Comparison of ENCODE assay signal across 8 cellular contexts in the genomic region with DNA sequence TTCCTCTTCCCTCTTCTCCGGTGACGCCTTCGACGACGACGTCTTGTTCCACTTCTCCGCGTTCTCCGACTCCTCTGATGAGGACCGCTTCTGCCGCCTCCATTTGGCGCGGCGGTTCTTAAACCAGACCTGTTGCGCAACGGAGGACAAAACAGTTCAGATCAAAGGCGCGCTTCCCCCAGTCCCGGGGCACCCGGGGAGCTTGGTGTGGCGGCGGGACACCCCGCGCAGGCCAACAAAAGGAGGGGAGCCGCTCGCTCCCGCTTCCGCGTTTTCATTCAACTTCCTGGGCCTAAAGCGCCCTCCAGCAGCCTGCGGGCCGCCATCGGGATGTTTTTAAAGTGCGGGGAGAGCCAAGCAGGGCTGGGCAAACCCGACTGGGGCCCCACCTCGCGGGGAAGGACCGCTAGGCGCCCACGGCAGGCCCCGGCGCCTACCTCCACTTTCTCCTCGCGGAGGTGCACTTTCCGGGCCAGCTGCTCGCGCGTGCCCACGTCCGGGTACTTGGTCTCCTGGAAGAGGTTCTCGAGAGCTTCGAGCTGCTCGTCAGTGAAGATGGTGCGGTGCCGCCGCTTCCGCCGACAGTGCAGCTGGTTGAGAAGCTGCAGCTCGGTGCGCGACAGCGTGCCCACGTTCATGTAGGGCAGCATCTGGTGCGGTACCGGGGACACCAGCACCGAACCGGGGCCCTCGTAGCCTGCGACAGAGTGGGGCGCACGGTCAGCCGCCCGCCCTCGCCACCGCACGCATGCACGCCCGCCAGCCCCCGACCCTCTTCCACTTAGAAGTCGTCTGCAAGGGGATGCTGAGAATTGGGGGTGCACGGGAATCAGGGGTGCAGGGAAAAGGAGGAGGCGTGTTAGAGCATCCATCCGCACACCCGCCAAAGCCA. TPM values are rescaled to one million over a fixed set of nuclear protein-coding genes. Genes with fewer than 3 reads are reported as not detected.
A peak's percentile ranks its signal among the peaks of the same experiment; 100 is the strongest.
DNase-seq lines count a peak whose midpoint lies in the region; ATAC-seq and TF ChIP-seq lines count a peak whose summit lies in the region.

No MANE protein-coding gene starts in this region.

- no peak overlapping the region for H3K9ac ChIP-seq in colonic mucosa (ENCODE audit: low read depth in 2 of 2, low read length in 2 of 2)

- CTCF ChIA-PET in A673 (lab: Charles Lee): no interaction called here
- CTCF ChIA-PET in HEK293T (lab: Yijun Ruan, JAX): no interaction called here

- peaks cover 21% of the 10 kb centered on the region for H3K27me3 ChIP-seq in A673 (replicated peaks; ENCODE audit: insufficient read depth, low read depth, low read length, poor library complexity)
- peaks cover 80% of the 10 kb centered on the region for H3K27me3 ChIP-seq in colonic mucosa
- peaks cover 87% of the 10 kb centered on the region for H3K27me3 ChIP-seq in muscle layer of duodenum (ENCODE audit: low read depth, low read length)

- intact Hi-C loops in A673 (cut with micrococcal nuclease; ENCODE audit: unreplicated experiment): no loop called here
- intact Hi-C loops in colonic mucosa (cut with DNase I): no loop called here

- TF ChIP-seq CTCF in A673 (conservative IDR thresholded peaks at IDR 0.05; ENCODE audit: low read depth, low read length) (no peak), colonic mucosa (IDR thresholded peaks at IDR 0.05) (no peak)

- H3K4me1 ChIP-seq in A673 (ENCODE audit: insufficient read depth, low read length, poor library complexity, severe bottlenecking) (peaks cover 7% of the 10 kb centered on the region), colonic mucosa (peaks cover 15% of the 10 kb centered on the region), muscle layer of duodenum (ENCODE audit: control insufficient read depth in 1 of 2, insufficient read depth in 2 of 2, low read length in 2 of 2) (peaks cover 0 to 30% of the 10 kb centered on the region in 2 donors)

- H3K9me3 ChIP-seq in A673 (ENCODE audit: low read depth, low read length, poor library complexity, severe bottlenecking): no peaks in the 10 kb centered on the region
- H3K9me3 ChIP-seq in colonic mucosa: no peaks in the 10 kb centered on the region
- no peaks in the 10 kb centered on the region for H3K9me3 ChIP-seq in muscle layer of duodenum (ENCODE audit: control insufficient read depth in 1 of 2, low read length in 2 of 2)

- H3K36me3 ChIP-seq in A673 (ENCODE audit: insufficient read depth, low read length, poor library complexity, severe bottlenecking): no peaks in the 10 kb centered on the region
- H3K36me3 ChIP-seq in colonic mucosa: no peaks in the 10 kb centered on the region
- no peaks in the 10 kb centered on the region for H3K36me3 ChIP-seq in muscle layer of duodenum (ENCODE audit: control insufficient read depth in 1 of 2, insufficient read depth in 2 of 2, low read length in 2 of 2)

- no TSS peak for BruUV-seq in A673 (replicated peaks; lab: Mats Ljungman, UMichigan)

- no peak for DNase-seq in A673 (ENCODE audit: low spot score)
- peak; percentile 11 for DNase-seq in KBM-7
- no peak for DNase-seq in colonic mucosa
- no peak for DNase-seq in HEK293T (ENCODE audit: extremely low spot score)

- no peak for ATAC-seq in GM21390 (IDR thresholded peaks at IDR 0.05; ENCODE audit: unreplicated experiment)
- ATAC-seq in HG02678 (IDR thresholded peaks at IDR 0.05; ENCODE audit: unreplicated experiment): no peak
- ATAC-seq in HG03039 (IDR thresholded peaks at IDR 0.05; ENCODE audit: unreplicated experiment): no peak

- POLR2A ChIA-PET in A673 (lab: Charles Lee; ENCODE audit: low non-redundant PET) (interaction anchor here (0.6 kb wide), 1 partner anchor 10 kb away, joined by 4 read pairs; no protein-coding TSS in a partner anchor), HEK293T (lab: Yijun Ruan, JAX) (interaction anchor here (1.7 kb wide), 1 partner anchor 12 kb away, joined by 6 read pairs; no protein-coding TSS in a partner anchor)

- no peak overlapping the region for H3K27ac ChIP-seq in A673 (ENCODE audit: low read depth, low read length, poor library complexity, severe bottlenecking)
- no peak overlapping the region for H3K27ac ChIP-seq in colonic mucosa
- H3K27ac ChIP-seq in muscle layer of duodenum (ENCODE audit: low read length): no peak overlapping the region

- in situ Hi-C loops in KBM-7 (cut with MboI; ENCODE audit: low pct_unique_long_range_greater_than_20kb, low sequenced_read_pairs): no loop called here

- H3K4me3 ChIP-seq in A673 (ENCODE audit: low read depth, low read length, poor library complexity, severe bottlenecking) (peak overlapping the region; percentile 58), colonic mucosa (peak overlapping the region; percentile 9), muscle layer of duodenum (ENCODE audit: low read depth in 1 of 2, low read length in 2 of 2) (peak overlapping the region; percentile 49 to 74)

TF ChIP-seq in HEK293T, 16 proteins besides CTCF, POLR2A, EP300 and RAD21:
- no peak for TF ChIP-seq FOXM1 (IDR thresholded peaks at IDR 0.05; ENCODE audit: borderline replicate concordance)
- no peak for TF ChIP-seq CTBP1 (IDR thresholded peaks at IDR 0.05; ENCODE audit: borderline replicate concordance)
- TF ChIP-seq HDGF (IDR thresholded peaks at IDR 0.05; ENCODE audit: borderline replicate concordance): no peak
- no peak for TF ChIP-seq ELF4 (IDR thresholded peaks at IDR 0.05)
- TF ChIP-seq SUZ12 (IDR thresholded peaks at IDR 0.05): no peak
- TF ChIP-seq ARNT (IDR thresholded peaks at IDR 0.05): no peak
- no peak for TF ChIP-seq L3MBTL2 (conservative IDR thresholded peaks at IDR 0.05)
- TF ChIP-seq SP1 (IDR thresholded peaks at IDR 0.05): no peak
- TF ChIP-seq, protein P1, sequence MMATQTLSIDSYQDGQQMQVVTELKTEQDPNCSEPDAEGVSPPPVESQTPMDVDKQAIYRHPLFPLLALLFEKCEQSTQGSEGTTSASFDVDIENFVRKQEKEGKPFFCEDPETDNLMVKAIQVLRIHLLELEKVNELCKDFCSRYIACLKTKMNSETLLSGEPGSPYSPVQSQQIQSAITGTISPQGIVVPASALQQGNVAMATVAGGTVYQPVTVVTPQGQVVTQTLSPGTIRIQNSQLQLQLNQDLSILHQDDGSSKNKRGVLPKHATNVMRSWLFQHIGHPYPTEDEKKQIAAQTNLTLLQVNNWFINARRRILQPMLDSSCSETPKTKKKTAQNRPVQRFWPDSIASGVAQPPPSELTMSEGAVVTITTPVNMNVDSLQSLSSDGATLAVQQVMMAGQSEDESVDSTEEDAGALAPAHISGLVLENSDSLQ (IDR thresholded peaks at IDR 0.05): no peak
- TF ChIP-seq FOXA1 (IDR thresholded peaks at IDR 0.05): no peak
- TF ChIP-seq ZNF384 (IDR thresholded peaks at IDR 0.05): no peak
- TF ChIP-seq TARDBP (IDR thresholded peaks at IDR 0.05): no peak
- no peak for TF ChIP-seq BHLHE40 (IDR thresholded peaks at IDR 0.05; ENCODE audit: borderline replicate concordance)
- no peak for TF ChIP-seq FOXK2 (IDR thresholded peaks at IDR 0.05)

RNA-seq across cellular contexts. Expression of a gene that starts 1.1 kb away (rescaled TPM):
- 4.2 and 5.2 TPM in 2 replicates for total RNA-seq in A673 (2021)
- total RNA-seq in colonic mucosa: not detected

Comparison
In these comparisons a context has a peak if more than half of its experiments do, and no peak if none do; other contexts are left out.
1. H3K4me3 ChIP-seq: peak in every context shown above with its lines; median percentile 62 in muscle layer of duodenum; 58 in A673; 9 in colonic mucosa.